ENCODE assay signal across 16 cellular contexts in genomic region chr3:33035596-33035995, GRCh38.
DNase-seq lines count a peak whose midpoint lies in the region; ATAC-seq and TF ChIP-seq lines count a peak whose summit lies in the region.
"Had no signal": no experiment of that assay in that cellular context is flagged by ENCODE, and none has a peak within 500 bp of the region (broad histone marks: within the 10 kb centered on the region; RNA-seq: fewer than 3 reads in every experiment).

No MANE protein-coding gene starts in this region.

- TF ChIP-seq CTCF in PC-9 (conservative IDR thresholded peaks at IDR 0.05) (no peak), choroid plexus epithelial cell (conservative IDR thresholded peaks at IDR 0.05; ENCODE audit: low read depth, low read length) (no peak)

- H3K36me3 ChIP-seq in PC-9 (ENCODE audit: low read depth), result no peaks in the 10 kb centered on the region

- no peaks in the 10 kb centered on the region for H3K27me3 ChIP-seq in PC-9 (ENCODE audit: insufficient read depth, low read depth)
- H3K27me3 ChIP-seq: adrenal gland had no signal

- H3K9me3 ChIP-seq in PC-9 (ENCODE audit: insufficient read depth, low read depth), result no peaks in the 10 kb centered on the region
- H3K9me3 ChIP-seq: adrenal gland, mucosa of descending colon had no signal

- no peak overlapping the region for H3K4me3 Mint-ChIP-seq in natural killer cell treated with Interleukin-12 subunit alpha and Interleukin-12 subunit beta and Interleukin-15 and Interleukin-18, amount 100 ng/mL, for 72 hours

- H3K27ac ChIP-seq in PC-9, result peak overlapping the region; percentile 39; the same call in 1 of the 2 replicates
- H3K27ac ChIP-seq: adrenal gland had no signal

- no peaks in the 10 kb centered on the region for H3K9me3 Mint-ChIP-seq in natural killer cell treated with Interleukin-12 subunit alpha and Interleukin-12 subunit beta and Interleukin-15 and Interleukin-18, amount 100 ng/mL, for 72 hours
- H3K9me3 Mint-ChIP-seq: IgD-negative memory B cell had no signal

- no peak for ATAC-seq in natural killer cell treated with Interleukin-12 subunit alpha and Interleukin-12 subunit beta and Interleukin-15 and Interleukin-18, amount 100 ng/mL, for 72 hours
- ATAC-seq: mucosa of descending colon; stimulated activated naive CD8-positive, alpha-beta T cell treated with anti-CD3 and anti-CD28 coated beads, Interleukin-15, Interleukin-2, amounts not matched to agents 100 U/mL and 50 U/mL, for 24 hours had no signal

- in situ Hi-C loops in Caki2 (cut with HindIII; ENCODE audit: low pct_unique_long_range_greater_than_20kb, low sequenced_read_pairs), result no loop called here

- H3K4me3 ChIP-seq in PC-9 (no peak overlapping the region), choroid plexus epithelial cell (ENCODE audit: low read depth, low read length) (no peak overlapping the region)
- H3K4me3 ChIP-seq: adrenal gland, mucosa of descending colon had no signal

- no peaks in the 10 kb centered on the region for H3F3A ChIP-seq in PC-9 (ENCODE audit: insufficient read depth, low read depth)

- no peak overlapping the region for H2AFZ ChIP-seq in PC-9

- intact Hi-C loops in PC-9 (cut with micrococcal nuclease; ENCODE audit: unreplicated experiment), result no loop called here

- no peaks in the 10 kb centered on the region for H4K20me1 ChIP-seq in PC-9 (ENCODE audit: insufficient read depth)

- H3K4me2 ChIP-seq in PC-9, result no peak overlapping the region

- H3K4me1 Mint-ChIP-seq in natural killer cell treated with Interleukin-12 subunit alpha and Interleukin-12 subunit beta and Interleukin-15 and Interleukin-18, amount 100 ng/mL, for 72 hours (ENCODE audit: low read depth in 2 of 2), result peaks cover 18 to 20% of the 10 kb centered on the region in 2 donors

- CTCF ChIA-PET in PC-9 (lab: Charles Lee), result no interaction called here

- H3K36me3 Mint-ChIP-seq in natural killer cell treated with Interleukin-12 subunit alpha and Interleukin-12 subunit beta and Interleukin-15 and Interleukin-18, amount 100 ng/mL, for 72 hours, result peaks cover 22% of the 10 kb centered on the region

- peaks cover 19% of the 10 kb centered on the region for H3K4me1 ChIP-seq in PC-9 (replicated peaks; ENCODE audit: insufficient read depth)
- H3K4me1 ChIP-seq: adrenal gland had no signal

- H3K79me2 ChIP-seq in PC-9 (ENCODE audit: low read depth), result no peaks in the 10 kb centered on the region

- H3K9me2 ChIP-seq in PC-9 (ENCODE audit: insufficient read depth), result no peaks in the 10 kb centered on the region

- no TSS peak for BruUV-seq in PC-9 (replicated peaks; lab: Mats Ljungman, UMichigan)

- DNase-seq in Caki2 (ENCODE audit: low read depth) (peak; percentile 12), PC-9 (peak in 1 of 2 experiments; percentile 56), choroid plexus epithelial cell (ENCODE audit: low read depth) (peak; percentile 81), kidney tubule cell (ENCODE audit: low spot score) (peak; percentile 68), nucleus accumbens (lab: John Stamatoyannopoulos, UW) (no peak), amniotic stem cell (lab: John Stamatoyannopoulos, UW) (no peak), NCI-H1417 treated with DMSO at 0.1 percent for 48 hours (lab: John Stamatoyannopoulos, UW) (no peak)
- DNase-seq in natural killer cell treated with Interleukin-12 subunit alpha and Interleukin-12 subunit beta and Interleukin-15 and Interleukin-18, amount 100 ng/mL, for 72 hours (ENCODE audit: low spot score), result no peak
- DNase-seq: activated T-cell treated with anti-CD3 and anti-CD28 coated beads for 4 hours; adrenal gland; C1 segment of cervical spinal cord; mucosa of descending colon; NCI-H1436; NCI-H69; stimulated activated naive CD8-positive, alpha-beta T cell treated with anti-CD3 and anti-CD28 coated beads, Interleukin-15, Interleukin-2, amounts not matched to agents 100 U/mL and 50 U/mL, for 24 hours had no signal

- no peak overlapping the region for H3K27ac Mint-ChIP-seq in natural killer cell treated with Interleukin-12 subunit alpha and Interleukin-12 subunit beta and Interleukin-15 and Interleukin-18, amount 100 ng/mL, for 72 hours
- H3K27ac Mint-ChIP-seq: IgD-negative memory B cell had no signal

- no peaks in the 10 kb centered on the region for H3K27me3 Mint-ChIP-seq in natural killer cell treated with Interleukin-12 subunit alpha and Interleukin-12 subunit beta and Interleukin-15 and Interleukin-18, amount 100 ng/mL, for 72 hours
- H3K27me3 Mint-ChIP-seq: IgD-negative memory B cell had no signal

- POLR2A ChIA-PET in PC-9 (lab: Charles Lee; ENCODE audit: unreplicated experiment), result interaction anchor here (0.6 to 0.7 kb wide), 2 partner anchors 195 to 405 kb away, joined by 3 to 5 read pairs; no protein-coding TSS in a partner anchor

Comparison
In these comparisons a context has a peak if more than half of its experiments do, and no peak if none do; other contexts are left out.
1. DNase-seq: peak in Caki2 (single experiment), choroid plexus epithelial cell (single experiment) and kidney tubule cell (single experiment); none in natural killer cell treated with Interleukin-12 subunit alpha and Interleukin-12 subunit beta and Interleukin-15 and Interleukin-18, amount 100 ng/mL, for 72 hours (single experiment), nucleus accumbens (0 of 56), amniotic stem cell (single experiment) and NCI-H1417 treated with DMSO at 0.1 percent for 48 hours (single experiment).